Comparison of ENCODE assay signal across 19 cellular contexts in the genomic region with DNA sequence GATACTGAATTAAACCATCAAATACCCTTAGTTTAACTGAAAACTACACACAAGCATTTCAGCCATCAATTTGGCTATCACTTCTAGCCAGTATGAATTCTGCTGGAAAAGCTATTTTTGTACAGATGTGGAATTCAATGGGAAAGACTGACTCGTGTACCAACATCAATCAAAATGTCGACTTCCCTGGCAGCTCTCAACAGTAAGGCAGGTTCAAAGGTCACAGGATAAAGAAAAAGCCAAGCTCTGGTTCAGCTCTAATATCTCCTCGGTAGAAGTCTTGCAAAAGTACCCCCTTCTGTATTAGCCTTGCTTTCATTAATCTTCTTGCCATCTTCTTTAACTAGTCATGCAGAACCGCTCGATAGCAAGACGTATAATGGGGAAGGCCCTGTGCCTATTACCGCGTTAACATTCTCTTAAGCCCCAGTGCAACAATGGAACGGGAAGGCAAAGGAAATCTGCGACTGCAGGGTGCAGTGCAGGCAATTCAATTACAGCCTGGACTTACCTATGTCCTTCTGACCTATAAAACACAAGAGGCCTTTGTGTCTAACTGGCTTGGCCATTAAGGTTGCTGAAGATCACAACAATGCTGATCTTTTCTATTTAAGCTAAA.
DNase-seq lines count a peak whose midpoint lies in the region; ATAC-seq and TF ChIP-seq lines count a peak whose summit lies in the region.
"Had no signal": no experiment of that assay in that cellular context is flagged by ENCODE, and none has a peak within 500 bp of the region (broad histone marks: within the 10 kb centered on the region; RNA-seq: fewer than 3 reads in every experiment).

No MANE protein-coding gene starts in this region.

- POLR2A ChIA-PET in A673 (lab: Charles Lee; ENCODE audit: low non-redundant PET): no interaction called here

- no peaks in the 10 kb centered on the region for H3K9me3 ChIP-seq in A673 (ENCODE audit: low read depth, low read length, poor library complexity, severe bottlenecking)
- peaks cover under 1% of the 10 kb centered on the region; the same call in 1 of the 2 replicates for H3K9me3 ChIP-seq in MG63

- CTCF ChIA-PET in A673 (lab: Charles Lee): no interaction called here

- H3K9me3 Mint-ChIP-seq in natural killer cell treated with Interleukin-12 subunit alpha and Interleukin-12 subunit beta and Interleukin-15 and Interleukin-18, amount 100 ng/mL, for 72 hours: no peaks in the 10 kb centered on the region
- H3K9me3 Mint-ChIP-seq: CD4-positive, alpha-beta T cell had no signal

- no peaks in the 10 kb centered on the region for H3K27me3 Mint-ChIP-seq in natural killer cell treated with Interleukin-12 subunit alpha and Interleukin-12 subunit beta and Interleukin-15 and Interleukin-18, amount 100 ng/mL, for 72 hours
- H3K27me3 Mint-ChIP-seq: CD4-positive, alpha-beta T cell had no signal

- H3K27ac ChIP-seq in A673 (ENCODE audit: low read depth, low read length, poor library complexity, severe bottlenecking): no peak overlapping the region
- H3K27ac ChIP-seq: brain microvascular endothelial cell, hepatocyte, parathyroid adenoma had no signal

- H3K27me3 ChIP-seq in A673 (replicated peaks; ENCODE audit: insufficient read depth, low read depth, low read length, poor library complexity) (no peaks in the 10 kb centered on the region), MG63 (no peaks in the 10 kb centered on the region)
- H3K27me3 ChIP-seq: brain microvascular endothelial cell, hepatocyte had no signal

- peak; percentile 31 for DNase-seq in A673 (ENCODE audit: low spot score)
- DNase-seq in M059J (ENCODE audit: low read depth): peak; percentile 12
- DNase-seq in amniotic epithelial cell (ENCODE audit: low read depth): peak; percentile 83
- DNase-seq in lung microvascular endothelial cell (ENCODE audit: low read depth in 2 of 2): peak; percentile 67 to 82
- no peak for DNase-seq in natural killer cell treated with Interleukin-12 subunit alpha and Interleukin-12 subunit beta and Interleukin-15 and Interleukin-18, amount 100 ng/mL, for 72 hours (ENCODE audit: low spot score)
- DNase-seq in Ammon's horn (ENCODE audit: low spot score): no peak
- DNase-seq in MG63: no peak
- DNase-seq in NCI-H2107 (lab: John Stamatoyannopoulos, UW): no peak
- DNase-seq: activated naive CD4-positive, alpha-beta T cell treated with anti-CD3 and anti-CD28 coated beads, Interleukin-2, amount 50 U/mL, for 16 hours; brain microvascular endothelial cell; CD4-positive, alpha-beta T cell; mucosa of descending colon; NCI-H1694; NCI-H748 treated with DMSO at 0.1 percent for 48 hours; stimulated activated CD4-positive, alpha-beta T cell treated with anti-CD3 and anti-CD28 coated beads, Interleukin-12 subunit alpha, Interleukin-12 subunit beta, amount 100 ng/mL, for 4 hours; stimulated activated naive CD4-positive, alpha-beta T cell; trophoblast cell had no signal

- TF ChIP-seq CTCF in A673 (conservative IDR thresholded peaks at IDR 0.05; ENCODE audit: low read depth, low read length): no peak

- H3K4me3 Mint-ChIP-seq in natural killer cell treated with Interleukin-12 subunit alpha and Interleukin-12 subunit beta and Interleukin-15 and Interleukin-18, amount 100 ng/mL, for 72 hours: no peak overlapping the region
- H3K4me3 Mint-ChIP-seq: CD4-positive, alpha-beta T cell had no signal

- H3K36me3 ChIP-seq in A673 (ENCODE audit: insufficient read depth, low read length, poor library complexity, severe bottlenecking): no peaks in the 10 kb centered on the region
- no peaks in the 10 kb centered on the region; the same call in 1 of the 2 replicates for H3K36me3 ChIP-seq in MG63
- H3K36me3 ChIP-seq: brain microvascular endothelial cell had no signal

- no peaks in the 10 kb centered on the region for H3K4me1 Mint-ChIP-seq in natural killer cell treated with Interleukin-12 subunit alpha and Interleukin-12 subunit beta and Interleukin-15 and Interleukin-18, amount 100 ng/mL, for 72 hours (ENCODE audit: low read depth in 2 of 2)

- H3K4me1 ChIP-seq in A673 (ENCODE audit: insufficient read depth, low read length, poor library complexity, severe bottlenecking): peaks cover 10% of the 10 kb centered on the region

- H3K36me3 Mint-ChIP-seq in natural killer cell treated with Interleukin-12 subunit alpha and Interleukin-12 subunit beta and Interleukin-15 and Interleukin-18, amount 100 ng/mL, for 72 hours: peaks cover 3% of the 10 kb centered on the region

- no peak overlapping the region for H3K27ac Mint-ChIP-seq in natural killer cell treated with Interleukin-12 subunit alpha and Interleukin-12 subunit beta and Interleukin-15 and Interleukin-18, amount 100 ng/mL, for 72 hours
- H3K27ac Mint-ChIP-seq: CD4-positive, alpha-beta T cell had no signal

- intact Hi-C loops in A673 (cut with micrococcal nuclease; ENCODE audit: unreplicated experiment): no loop called here

- H3K4me3 ChIP-seq in A673 (ENCODE audit: low read depth, low read length, poor library complexity, severe bottlenecking) (no peak overlapping the region), MG63 (no peak overlapping the region)
- H3K4me3 ChIP-seq: hepatocyte, mucosa of descending colon had no signal

- no TSS peak for BruUV-seq in A673 (replicated peaks; lab: Mats Ljungman, UMichigan)

- no peak for ATAC-seq in natural killer cell treated with Interleukin-12 subunit alpha and Interleukin-12 subunit beta and Interleukin-15 and Interleukin-18, amount 100 ng/mL, for 72 hours
- ATAC-seq: mucosa of descending colon had no signal

Comparison
In these comparisons a context has a peak if more than half of its experiments do, and no peak if none do; other contexts are left out.
1. DNase-seq: peak in A673 (single experiment), M059J (single experiment), amniotic epithelial cell (single experiment) and lung microvascular endothelial cell (2 of 2); none in natural killer cell treated with Interleukin-12 subunit alpha and Interleukin-12 subunit beta and Interleukin-15 and Interleukin-18, amount 100 ng/mL, for 72 hours (single experiment), Ammon's horn (single experiment), MG63 (single experiment) and NCI-H2107 (single experiment).